ENCODE assay signal across 8 cellular contexts in the genomic region with DNA sequence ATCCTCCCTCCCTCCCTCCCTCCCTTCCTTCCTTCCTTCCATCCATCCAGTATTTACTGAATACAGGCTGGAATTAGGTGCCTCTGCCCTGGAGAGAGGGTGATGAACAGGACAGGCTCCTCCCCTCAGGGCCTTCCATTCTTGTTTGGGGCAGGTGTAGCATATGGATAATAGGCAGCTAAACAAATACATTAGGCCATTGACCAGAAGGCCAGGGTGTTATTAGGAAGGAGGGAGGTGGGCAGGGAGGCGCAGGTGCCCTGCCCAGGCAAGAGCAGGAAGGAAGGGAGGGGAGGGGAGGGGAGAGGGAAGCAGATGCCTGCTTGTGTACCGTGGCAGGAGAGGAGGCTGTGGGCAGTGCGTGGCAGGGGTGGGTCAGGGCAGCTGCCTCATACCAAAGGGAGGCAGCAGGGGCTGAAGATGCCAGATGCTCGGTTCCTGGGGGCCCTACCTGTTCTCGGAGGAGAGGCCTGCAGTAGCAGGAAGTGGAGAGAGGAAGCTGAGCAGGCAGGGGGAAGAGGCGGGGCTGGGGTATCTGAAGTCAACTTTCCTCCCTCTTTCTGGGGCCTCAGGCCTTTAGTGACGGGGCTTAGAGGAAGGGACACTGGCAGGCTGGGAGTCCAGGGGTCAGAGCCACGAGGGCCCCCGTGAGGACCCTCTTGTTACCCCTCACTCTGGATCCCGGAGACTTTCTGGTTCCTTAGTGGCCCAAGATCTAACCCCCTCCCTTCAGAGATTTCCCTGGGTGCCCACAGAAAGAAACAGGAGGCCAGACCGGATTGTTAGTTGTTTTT. TPM values are rescaled to one million over a fixed set of nuclear protein-coding genes. Genes with fewer than 3 reads are reported as not detected.
A peak's percentile ranks its signal among the peaks of the same experiment; 100 is the strongest.
DNase-seq lines count a peak whose midpoint lies in the region; ATAC-seq and TF ChIP-seq lines count a peak whose summit lies in the region.

TSS of gene RINL (minus strand) at position 495 of the 794 bp plus-strand sequence. CDS start 1,533 bp downstream, outside the sequence.

- H3K27me3 Mint-ChIP-seq in endodermal cell (ENCODE audit: insufficient read depth) (no peaks in the 10 kb centered on the region), progenitor cell of endocrine pancreas (no peaks in the 10 kb centered on the region)

- peak; percentile 36 for ATAC-seq in Right ventricle myocardium inferior
- ATAC-seq in HG02938 (IDR thresholded peaks at IDR 0.05; ENCODE audit: unreplicated experiment) = no peak

- 86 to 100% methylated on average over 1 to 11 of the region's 11 CpGs for WGBS in endodermal cell (ENCODE audit: insufficient coverage in 1 of 2, insufficient read length in 1 of 2), 2 experiments

- H3K9me3 Mint-ChIP-seq in endodermal cell (no peaks in the 10 kb centered on the region), progenitor cell of endocrine pancreas (ENCODE audit: low read depth) (no peaks in the 10 kb centered on the region)

- H3K9me3 ChIP-seq in right atrium auricular region (no peaks in the 10 kb centered on the region), endodermal cell (ENCODE audit: control insufficient read depth, low read length) (no peaks in the 10 kb centered on the region)

- DNase-seq in Right ventricle myocardium inferior (ENCODE audit: missing footprints) (no peak), right atrium auricular region (ENCODE audit: low spot score) (no peak), NCI-H345 (lab: John Stamatoyannopoulos, UW) (peak; percentile 82), endodermal cell (peak; percentile 68), progenitor cell of endocrine pancreas (ENCODE audit: low spot score, unreplicated experiment) (no peak), retina (no peak)
- DNase-seq in activated CD4-positive, alpha-beta T cell treated with anti-CD3 and anti-CD28 coated beads for 4 hours = peak; percentile 69 to 71

- no peak within 1 kb of the TSS for H3K4me3 ChIP-seq in right atrium auricular region
- no peak within 1 kb of the TSS for H3K4me3 ChIP-seq in endodermal cell (ENCODE audit: low read length)

- H3K27me3 ChIP-seq in right atrium auricular region (no peaks in the 10 kb centered on the region), endodermal cell (ENCODE audit: control insufficient read depth, insufficient read depth, low read length, poor library complexity, severe bottlenecking) (no peaks in the 10 kb centered on the region)

- intact Hi-C loops in Right ventricle myocardium inferior (cut with DNase I) = no loop called here

- H3K36me3 ChIP-seq in right atrium auricular region (peaks cover 27% of the 10 kb centered on the region), endodermal cell (ENCODE audit: control insufficient read depth, insufficient read depth, low read length) (no peaks in the 10 kb centered on the region)

- H3K4me1 ChIP-seq in right atrium auricular region (peaks cover 0 to 20% of the 10 kb centered on the region in 2 donors), endodermal cell (ENCODE audit: control insufficient read depth, insufficient read depth, low read length) (no peaks in the 10 kb centered on the region)

- H3K27ac ChIP-seq in right atrium auricular region = peak within 1 kb of the TSS in 1 of 2 donors; percentile 3
- H3K27ac ChIP-seq in endodermal cell (ENCODE audit: low read depth, low read length) = no peak within 1 kb of the TSS

- H3K36me3 Mint-ChIP-seq in endodermal cell (ENCODE audit: low read depth) (no peaks in the 10 kb centered on the region), progenitor cell of endocrine pancreas (ENCODE audit: insufficient read depth) (peaks cover 1% of the 10 kb centered on the region)

- H3K4me3 Mint-ChIP-seq in endodermal cell = no peak within 1 kb of the TSS
- no peak within 1 kb of the TSS for H3K4me3 Mint-ChIP-seq in progenitor cell of endocrine pancreas (ENCODE audit: low read depth)

- no peak within 1 kb of the TSS for H3K9ac ChIP-seq in endodermal cell (ENCODE audit: extremely low read depth, low read length, poor library complexity, severe bottlenecking)

- H3K4me1 Mint-ChIP-seq in endodermal cell (no peaks in the 10 kb centered on the region), progenitor cell of endocrine pancreas (ENCODE audit: low read depth) (peaks cover 18% of the 10 kb centered on the region)

- no peak within 1 kb of the TSS for H3K27ac Mint-ChIP-seq in endodermal cell
- peak within 1 kb of the TSS; percentile 74 for H3K27ac Mint-ChIP-seq in progenitor cell of endocrine pancreas

- no peak for TF ChIP-seq CTCF in right atrium auricular region (IDR thresholded peaks at IDR 0.05)
- no peak for TF ChIP-seq CTCF in endodermal cell (conservative IDR thresholded peaks at IDR 0.05)
- TF ChIP-seq CTCF in progenitor cell of endocrine pancreas (IDR thresholded peaks at IDR 0.05; ENCODE audit: unreplicated experiment) = no peak

RNA-seq across cellular contexts. Expression of gene RINL, which starts in this region (rescaled TPM):
- total RNA-seq in Right ventricle myocardium inferior = 4.1 TPM
- 1 to 10 TPM; 3.3 to 5.5 TPM for total RNA-seq in right atrium auricular region
- 1 to 10 TPM; 4.8 to 6.7 TPM for total RNA-seq in endodermal cell
- polyA plus RNA-seq in endodermal cell (2013, experiment 1 of 2) = 1.7 TPM
- polyA plus RNA-seq in endodermal cell (2013, experiment 2 of 2) = 1.9 TPM
- total RNA-seq in progenitor cell of endocrine pancreas = 2.6 and 3.0 TPM in 2 replicates

Comparison
In these comparisons a context has a peak if more than half of its experiments do, and no peak if none do; other contexts are left out.
1. DNase-seq: peak in NCI-H345 (single experiment), activated CD4-positive, alpha-beta T cell treated with anti-CD3 and anti-CD28 coated beads for 4 hours (2 of 2) and endodermal cell (single experiment); none in Right ventricle myocardium inferior (single experiment), right atrium auricular region (single experiment), progenitor cell of endocrine pancreas (single experiment) and retina (single experiment).